8 cellular contexts compared by ENCODE assay signal in the genomic region with DNA sequence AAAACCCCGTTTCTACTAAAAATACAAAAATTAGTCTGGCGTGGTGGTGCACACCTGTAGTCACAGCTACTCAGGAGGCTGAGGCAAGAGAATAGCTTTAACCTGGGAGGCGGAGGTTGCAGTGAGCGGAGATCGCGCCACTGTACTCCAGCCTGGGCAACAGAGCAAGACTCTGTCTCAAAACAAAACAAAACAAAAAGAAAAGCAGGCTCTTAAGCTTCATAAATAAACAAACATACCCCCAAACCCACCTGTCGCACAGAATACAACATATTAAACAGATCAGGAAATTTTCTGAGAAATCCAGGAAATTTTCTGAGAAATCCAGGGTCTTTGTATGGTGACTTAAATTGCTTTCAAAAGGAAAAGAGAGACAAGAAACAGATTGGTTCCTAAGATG. TPM values are rescaled to one million over a fixed set of nuclear protein-coding genes. Genes with fewer than 3 reads are reported as not detected.
"Had no signal": no experiment of that assay in that cellular context is flagged by ENCODE, and none has a peak within 500 bp of the region (broad histone marks: within the 10 kb centered on the region; RNA-seq: fewer than 3 reads in every experiment).

No MANE protein-coding gene starts in this region.

RNA-seq across cellular contexts. Expression of gene OLFML2A, which starts 38.9 kb away (rescaled TPM):
- total RNA-seq: activated naive CD4-positive, alpha-beta T cell treated with anti-CD3 and anti-CD28 coated beads for 36 hours; activated naive CD4-positive, alpha-beta T cell treated with anti-CD3 and anti-CD28 coated beads, Interleukin-2, amount 50 U/mL, for 72 hours; activated naive CD8-positive, alpha-beta T cell treated with anti-CD3 and anti-CD28 coated beads for 36 hours; activated naive CD8-positive, alpha-beta T cell treated with anti-CD3 and anti-CD28 coated beads, Interleukin-2, amount 10 ng/mL, durations not matched to agents 7 days and 5 days; activated T-cell treated with anti-CD3 and anti-CD28 coated beads, Interleukin-2, amount 50 U/mL, for 72 hours; activated T-helper 1 cell treated with anti-CD3 and anti-CD28 coated beads, Interleukin-12 subunit alpha, Interleukin-12 subunit beta, Interleukin-2, Interleukin-4 antibody, amounts not matched to agents 30 ng/mL and 10 ng/mL and 1 ng/mL, durations not matched to agents 14 hours and 24 hours and 36 hours; activated T-helper 17 cell treated with anti-CD3 and anti-CD28 coated beads, Interleukin-2, amount 50 U/mL, for 72 hours; activated T-helper 2 cell treated with anti-CD3 and anti-CD28 coated beads, Interferon-gamma antibody, Interleukin-2, Interleukin-4, amounts not matched to agents 10 μg/mL and 5 μg/mL and 100 μg/mL, durations not matched to agents 14 hours and 24 hours and 36 hours had no signal
